In genomic region chr9:124355941-124356744, GRCh38 we compare ENCODE assay signal across 17 cellular contexts. TPM values are rescaled to one million over a fixed set of nuclear protein-coding genes. Genes with fewer than 3 reads are reported as not detected.
A peak's percentile ranks its signal among the peaks of the same experiment; 100 is the strongest.
DNase-seq lines count a peak whose midpoint lies in the region; ATAC-seq and TF ChIP-seq lines count a peak whose summit lies in the region.
"Had no signal": no experiment of that assay in that cellular context is flagged by ENCODE, and none has a peak within 500 bp of the region (broad histone marks: within the 10 kb centered on the region; RNA-seq: fewer than 3 reads in every experiment).

No MANE protein-coding gene starts in this region.

- intact Hi-C loops in A673 (cut with micrococcal nuclease; ENCODE audit: unreplicated experiment) = no loop called here

- peaks cover 26% of the 10 kb centered on the region for H3K36me3 ChIP-seq in A673 (ENCODE audit: insufficient read depth, low read length, poor library complexity, severe bottlenecking)

- no TSS peak for BruUV-seq in A673 (replicated peaks; lab: Mats Ljungman, UMichigan)

- no peaks in the 10 kb centered on the region for H3K9me3 ChIP-seq in A673 (ENCODE audit: low read depth, low read length, poor library complexity, severe bottlenecking)
- H3K9me3 ChIP-seq: gastrocnemius medialis, lower lobe of right lung had no signal

- DNase-seq in A673 (ENCODE audit: low spot score) (no peak), GM10248 (ENCODE audit: extremely low spot score) (peak; percentile 6), left lobe of liver (ENCODE audit: low spot score) (peak; percentile 42), SKM-1 (lab: John Stamatoyannopoulos, UW; ENCODE audit: unreplicated experiment) (no peak)
- DNase-seq: activated CD4-positive, alpha-beta T cell treated with anti-CD3 and anti-CD28 coated beads for 4 hours; activated T-cell treated with anti-CD3 and anti-CD28 coated beads, Interleukin-2, amount 50 U/mL, for 48 hours; cortex of kidney; gastrocnemius medialis; lower lobe of right lung; naive B cell; NCI-H526 treated with DMSO at 0.1 percent for 48 hours; PC-3 had no signal

- CTCF ChIA-PET in A673 (lab: Charles Lee) (no interaction called here), GM10248 (lab: Yijun Ruan, JAX) (interaction anchor here (1.2 to 1.5 kb wide), 3 partner anchors 9 to 229 kb away, joined by 3 read pairs; no protein-coding TSS in a partner anchor)

- TF ChIP-seq CTCF in A673 (conservative IDR thresholded peaks at IDR 0.05; ENCODE audit: low read depth, low read length) = no peak
- TF ChIP-seq CTCF in GM10248 (IDR thresholded peaks at IDR 0.05; ENCODE audit: control extremely low read depth, extremely low read depth, low read depth, missing control alignments) = no peak

- H3K27me3 ChIP-seq in A673 (replicated peaks; ENCODE audit: insufficient read depth, low read depth, low read length, poor library complexity) = no peaks in the 10 kb centered on the region
- H3K27me3 ChIP-seq: gastrocnemius medialis had no signal

- POLR2A ChIA-PET in A673 (lab: Charles Lee; ENCODE audit: low non-redundant PET) (no interaction called here), GM10248 (lab: Yijun Ruan, JAX) (no interaction called here)

- H3K4me1 ChIP-seq in A673 (ENCODE audit: insufficient read depth, low read length, poor library complexity, severe bottlenecking) = no peaks in the 10 kb centered on the region
- H3K4me1 ChIP-seq: lower lobe of right lung had no signal

- H3K27ac ChIP-seq in A673 (ENCODE audit: low read depth, low read length, poor library complexity, severe bottlenecking) (peak overlapping the region; percentile 7), angular gyrus (ENCODE audit: low read depth, low read length) (peak overlapping the region; percentile 30)
- H3K27ac ChIP-seq: epithelial cell of prostate, gastrocnemius medialis, lower lobe of right lung had no signal

- H3K4me3 ChIP-seq in A673 (ENCODE audit: low read depth, low read length, poor library complexity, severe bottlenecking) = no peak overlapping the region
- H3K4me3 ChIP-seq: gastrocnemius medialis, lower lobe of right lung had no signal

- ATAC-seq in left lobe of liver (peak; percentile 3), GM21423 (IDR thresholded peaks at IDR 0.05; ENCODE audit: unreplicated experiment) (no peak), HG03354 (IDR thresholded peaks at IDR 0.05; ENCODE audit: poor library complexity, severe bottlenecking, unreplicated experiment) (no peak), HG03095 (IDR thresholded peaks at IDR 0.05; ENCODE audit: unreplicated experiment) (no peak)
- ATAC-seq: gastrocnemius medialis, lower lobe of right lung, PC-3 had no signal

RNA-seq across cellular contexts. Expression of gene PSMB7, which starts 59.1 kb away (rescaled TPM):
- total RNA-seq in A673 (2021) = 355 and 380 TPM in 2 replicates
- total RNA-seq in left lobe of liver = 86.0 TPM

Comparison
In these comparisons a context has a peak if more than half of its experiments do, and no peak if none do; other contexts are left out.
1. DNase-seq: peak in GM10248 (single experiment) and left lobe of liver (single experiment); none in A673 (single experiment) and SKM-1 (single experiment).